In genomic region chr16:89921699-89922476, GRCh38 we compare ENCODE assay signal across 1 cellular context.
A peak's percentile ranks its signal among the peaks of the same experiment; 100 is the strongest.
TF ChIP-seq lines count a peak whose summit lies in the region.

No MANE protein-coding gene starts in this region.

TF ChIP-seq in HepG2, 621 proteins besides CTCF, POLR2A, EP300 and RAD21 (continued from another document and continues in another):
- TF ChIP-seq DZIP1 (CRISPR knock-in tag; IDR thresholded peaks at IDR 0.05) (peak; percentile 97), SETDB1 (CRISPR knock-in tag; IDR thresholded peaks at IDR 0.05; ENCODE audit: borderline replicate concordance) (no peak), BHLHE40 (IDR thresholded peaks at IDR 0.05; ENCODE audit: low read length) (peak; percentile 47; the same call in 1 of the 2 replicates), TGIF2 (CRISPR knock-in tag; IDR thresholded peaks at IDR 0.05) (peak; percentile 93), ZNF615 (CRISPR knock-in tag; IDR thresholded peaks at IDR 0.05; ENCODE audit: borderline replicate concordance) (peak; percentile 95), MXD4 (CRISPR knock-in tag; IDR thresholded peaks at IDR 0.05) (0 out of 2 replicates have a peak, but pooled peaks have one; percentile 64), EHMT2 (IDR thresholded peaks at IDR 0.05; ENCODE audit: borderline replicate concordance, low read depth, low read length) (no peak), ZNF501 (CRISPR knock-in tag; IDR thresholded peaks at IDR 0.05) (0 out of 2 replicates have a peak, but pooled peaks have one; percentile 37), TARDBP (CRISPR knock-in tag; IDR thresholded peaks at IDR 0.05) (peak; percentile 44; the same call in 1 of the 2 replicates), MBNL3 (CRISPR knock-in tag; conservative IDR thresholded peaks at IDR 0.05) (no peak), IRX3 (CRISPR knock-in tag; IDR thresholded peaks at IDR 0.05; ENCODE audit: borderline replicate concordance, low read depth) (no peak), MED8 (CRISPR knock-in tag; IDR thresholded peaks at IDR 0.05; ENCODE audit: insufficient replicate concordance) (no peak), ZBTB42 (CRISPR knock-in tag; IDR thresholded peaks at IDR 0.05) (peak; percentile 46; the same call in 1 of the 2 replicates), ZNF335 (CRISPR knock-in tag; IDR thresholded peaks at IDR 0.05) (peak; percentile 47; the same call in 1 of the 2 replicates), PPARG (CRISPR knock-in tag; conservative IDR thresholded peaks at IDR 0.05) (peak; percentile 57; the same call in 1 of the 2 replicates), ZNF383 (CRISPR knock-in tag; IDR thresholded peaks at IDR 0.05; ENCODE audit: borderline replicate concordance) (no peak), NR2C2 (CRISPR knock-in tag; IDR thresholded peaks at IDR 0.05; ENCODE audit: borderline replicate concordance) (no peak), ZNF768 (CRISPR knock-in tag; IDR thresholded peaks at IDR 0.05) (peak; percentile 64), NFE2L2 (IDR thresholded peaks at IDR 0.05; ENCODE audit: low read length) (no peak), SOX6 (IDR thresholded peaks at IDR 0.05) (no peak), SOX6 (CRISPR knock-in tag; IDR thresholded peaks at IDR 0.05) (peak; percentile 9), SMC3 (IDR thresholded peaks at IDR 0.05; ENCODE audit: low read length) (no peak), HNRNPH1 (optimal IDR thresholded peaks at IDR 0.05; ENCODE audit: low read depth, low read length) (no peak), ZNF17 (CRISPR knock-in tag; IDR thresholded peaks at IDR 0.05) (no peak), MAFG (CRISPR knock-in tag; IDR thresholded peaks at IDR 0.05) (no peak), ZNF18 (CRISPR knock-in tag; IDR thresholded peaks at IDR 0.05; ENCODE audit: insufficient replicate concordance) (peak; percentile 85), HOXD1 (CRISPR knock-in tag; IDR thresholded peaks at IDR 0.05) (no peak), ARHGAP35 (CRISPR knock-in tag; IDR thresholded peaks at IDR 0.05; ENCODE audit: borderline replicate concordance) (no peak; the same call in 1 of the 2 replicates), SOX13 (IDR thresholded peaks at IDR 0.05) (0 out of 2 replicates have a peak, but pooled peaks have one; percentile 59), SOX13 (CRISPR knock-in tag; conservative IDR thresholded peaks at IDR 0.05 in 1 of 2, IDR thresholded peaks at IDR 0.05 in 1 of 2) (peak in 1 of 2 experiments; percentile 57; a peak in 2 of 4 replicates), TFAP4 (IDR thresholded peaks at IDR 0.05; ENCODE audit: borderline replicate concordance, low read depth) (peak; percentile 63; the same call in 1 of the 2 replicates), SNAPC5 (CRISPR knock-in tag; IDR thresholded peaks at IDR 0.05; ENCODE audit: borderline replicate concordance) (0 out of 2 replicates have a peak, but pooled peaks have one; percentile 20), ZNF83 (CRISPR knock-in tag; IDR thresholded peaks at IDR 0.05; ENCODE audit: borderline replicate concordance) (no peak), IRF9 (CRISPR knock-in tag; IDR thresholded peaks at IDR 0.05; ENCODE audit: borderline replicate concordance) (no peak), ZNF446 (CRISPR knock-in tag; IDR thresholded peaks at IDR 0.05) (no peak), HNF4A (CRISPR knock-in tag; IDR thresholded peaks at IDR 0.05) (no peak), GATA4 (IDR thresholded peaks at IDR 0.05; ENCODE audit: borderline replicate concordance, low read depth) (peak; percentile 56), MZF1 (CRISPR knock-in tag; IDR thresholded peaks at IDR 0.05; ENCODE audit: borderline replicate concordance) (0 out of 2 replicates have a peak, but pooled peaks have one; percentile 25), TBX2 (CRISPR knock-in tag; IDR thresholded peaks at IDR 0.05; ENCODE audit: borderline replicate concordance) (peak; percentile 51), PRPF4 (IDR thresholded peaks at IDR 0.05; ENCODE audit: low read depth, low read length, poor library complexity, severe bottlenecking) (no peak), TEAD2 (CRISPR knock-in tag; IDR thresholded peaks at IDR 0.05) (no peak), ZNF292 (CRISPR knock-in tag; IDR thresholded peaks at IDR 0.05; ENCODE audit: borderline replicate concordance, low read depth) (no peak), ZFP37 (CRISPR knock-in tag; IDR thresholded peaks at IDR 0.05; ENCODE audit: borderline replicate concordance) (no peak)
- TF ChIP-seq, protein P1, sequence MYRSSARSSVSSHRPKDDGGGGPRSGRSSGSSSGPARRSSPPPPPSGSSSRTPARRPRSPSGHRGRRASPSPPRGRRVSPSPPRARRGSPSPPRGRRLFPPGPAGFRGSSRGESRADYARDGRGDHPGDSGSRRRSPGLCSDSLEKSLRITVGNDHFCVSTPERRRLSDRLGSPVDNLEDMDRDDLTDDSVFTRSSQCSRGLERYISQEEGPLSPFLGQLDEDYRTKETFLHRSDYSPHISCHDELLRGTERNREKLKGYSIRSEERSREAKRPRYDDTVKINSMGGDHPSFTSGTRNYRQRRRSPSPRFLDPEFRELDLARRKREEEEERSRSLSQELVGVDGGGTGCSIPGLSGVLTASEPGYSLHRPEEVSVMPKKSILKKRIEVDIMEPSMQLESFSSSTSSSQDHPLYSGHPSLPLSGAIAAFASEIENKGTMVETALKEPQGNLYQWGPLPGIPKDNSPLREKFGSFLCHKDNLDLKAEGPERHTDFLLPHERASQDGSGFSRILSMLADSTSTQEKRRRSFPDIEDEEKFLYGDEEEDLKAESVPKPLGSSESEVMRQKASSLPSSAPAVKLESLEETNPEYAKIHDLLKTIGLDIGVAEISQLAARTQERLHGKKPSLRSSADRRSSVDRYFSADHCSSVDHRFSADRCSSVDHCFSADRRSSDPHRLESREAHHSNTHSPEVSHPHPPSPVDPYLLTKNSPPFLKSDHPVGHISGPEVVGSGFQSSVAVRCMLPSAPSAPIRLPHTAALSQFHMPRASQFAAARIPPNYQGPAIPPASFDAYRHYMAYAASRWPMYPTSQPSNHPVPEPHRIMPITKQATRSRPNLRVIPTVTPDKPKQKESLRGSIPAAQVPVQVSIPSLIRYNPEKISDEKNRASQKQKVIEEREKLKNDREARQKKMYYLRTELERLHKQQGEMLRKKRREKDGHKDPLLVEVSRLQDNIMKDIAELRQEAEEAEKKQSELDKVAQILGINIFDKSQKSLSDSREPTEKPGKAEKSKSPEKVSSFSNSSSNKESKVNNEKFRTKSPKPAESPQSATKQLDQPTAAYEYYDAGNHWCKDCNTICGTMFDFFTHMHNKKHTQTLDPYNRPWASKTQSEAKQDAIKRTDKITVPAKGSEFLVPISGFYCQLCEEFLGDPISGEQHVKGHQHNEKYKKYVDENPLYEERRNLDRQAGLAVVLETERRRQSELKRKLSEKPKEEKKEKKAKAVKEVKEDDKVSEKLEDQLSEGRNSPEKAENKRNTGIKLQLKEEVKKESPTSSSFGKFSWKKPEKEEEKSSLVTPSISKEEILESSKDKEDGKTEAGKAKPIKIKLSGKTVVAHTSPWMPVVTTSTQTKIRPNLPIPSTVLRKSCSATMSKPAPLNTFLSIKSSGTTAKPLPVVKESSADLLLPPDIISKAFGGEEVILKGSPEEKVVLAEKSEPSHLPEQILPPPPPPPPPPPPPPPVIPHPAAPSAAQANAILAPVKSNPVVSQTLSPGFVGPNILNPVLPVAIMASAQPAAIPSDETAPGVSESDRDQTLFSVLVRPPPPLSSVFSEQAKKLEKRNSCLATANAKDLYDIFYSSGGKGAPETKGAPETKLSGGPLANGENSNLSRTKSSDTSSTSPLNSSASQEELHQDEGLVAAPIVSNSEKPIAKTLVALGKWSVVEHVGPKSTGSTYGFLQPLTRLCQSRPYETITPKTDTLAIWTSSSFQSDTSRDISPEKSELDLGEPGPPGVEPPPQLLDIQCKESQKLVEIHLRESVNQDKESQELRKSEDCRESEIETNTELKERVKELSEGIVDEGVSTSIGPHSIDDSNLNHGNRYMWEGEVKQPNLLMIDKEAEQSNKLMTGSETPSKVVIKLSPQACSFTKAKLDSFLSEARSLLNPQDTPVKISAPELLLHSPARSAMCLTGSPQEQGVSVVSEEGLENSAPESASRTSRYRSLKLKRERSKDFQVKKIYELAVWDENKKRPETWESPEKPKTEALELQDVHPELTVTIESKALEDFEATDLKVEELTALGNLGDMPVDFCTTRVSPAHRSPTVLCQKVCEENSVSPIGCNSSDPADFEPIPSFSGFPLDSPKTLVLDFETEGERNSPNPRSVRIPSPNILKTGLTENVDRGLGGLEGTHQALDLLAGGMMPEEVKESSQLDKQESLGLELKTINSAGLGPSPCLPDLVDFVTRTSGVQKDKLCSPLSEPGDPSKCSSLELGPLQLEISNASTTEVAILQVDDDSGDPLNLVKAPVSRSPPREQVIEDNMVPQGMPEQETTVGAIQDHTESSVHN (CRISPR knock-in tag; IDR thresholded peaks at IDR 0.05): 0 out of 2 replicates have a peak, but pooled peaks have one; percentile 4
- TF ChIP-seq, protein P2, sequence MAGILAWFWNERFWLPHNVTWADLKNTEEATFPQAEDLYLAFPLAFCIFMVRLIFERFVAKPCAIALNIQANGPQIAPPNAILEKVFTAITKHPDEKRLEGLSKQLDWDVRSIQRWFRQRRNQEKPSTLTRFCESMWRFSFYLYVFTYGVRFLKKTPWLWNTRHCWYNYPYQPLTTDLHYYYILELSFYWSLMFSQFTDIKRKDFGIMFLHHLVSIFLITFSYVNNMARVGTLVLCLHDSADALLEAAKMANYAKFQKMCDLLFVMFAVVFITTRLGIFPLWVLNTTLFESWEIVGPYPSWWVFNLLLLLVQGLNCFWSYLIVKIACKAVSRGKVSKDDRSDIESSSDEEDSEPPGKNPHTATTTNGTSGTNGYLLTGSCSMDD (CRISPR knock-in tag; IDR thresholded peaks at IDR 0.05): no peak
- TF ChIP-seq, protein P3, sequence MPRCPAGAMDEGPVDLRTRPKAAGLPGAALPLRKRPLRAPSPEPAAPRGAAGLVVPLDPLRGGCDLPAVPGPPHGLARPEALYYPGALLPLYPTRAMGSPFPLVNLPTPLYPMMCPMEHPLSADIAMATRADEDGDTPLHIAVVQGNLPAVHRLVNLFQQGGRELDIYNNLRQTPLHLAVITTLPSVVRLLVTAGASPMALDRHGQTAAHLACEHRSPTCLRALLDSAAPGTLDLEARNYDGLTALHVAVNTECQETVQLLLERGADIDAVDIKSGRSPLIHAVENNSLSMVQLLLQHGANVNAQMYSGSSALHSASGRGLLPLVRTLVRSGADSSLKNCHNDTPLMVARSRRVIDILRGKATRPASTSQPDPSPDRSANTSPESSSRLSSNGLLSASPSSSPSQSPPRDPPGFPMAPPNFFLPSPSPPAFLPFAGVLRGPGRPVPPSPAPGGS (CRISPR knock-in tag; IDR thresholded peaks at IDR 0.05): no peak
- TF ChIP-seq, protein P4, sequence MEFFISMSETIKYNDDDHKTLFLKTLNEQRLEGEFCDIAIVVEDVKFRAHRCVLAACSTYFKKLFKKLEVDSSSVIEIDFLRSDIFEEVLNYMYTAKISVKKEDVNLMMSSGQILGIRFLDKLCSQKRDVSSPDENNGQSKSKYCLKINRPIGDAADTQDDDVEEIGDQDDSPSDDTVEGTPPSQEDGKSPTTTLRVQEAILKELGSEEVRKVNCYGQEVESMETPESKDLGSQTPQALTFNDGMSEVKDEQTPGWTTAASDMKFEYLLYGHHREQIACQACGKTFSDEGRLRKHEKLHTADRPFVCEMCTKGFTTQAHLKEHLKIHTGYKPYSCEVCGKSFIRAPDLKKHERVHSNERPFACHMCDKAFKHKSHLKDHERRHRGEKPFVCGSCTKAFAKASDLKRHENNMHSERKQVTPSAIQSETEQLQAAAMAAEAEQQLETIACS (CRISPR knock-in tag; IDR thresholded peaks at IDR 0.05): peak; percentile 21; the same call in 1 of the 2 replicates
